12 cellular contexts compared by ENCODE assay signal in genomic region chr2:85547859-85548607, GRCh38. TPM values are rescaled to one million over a fixed set of nuclear protein-coding genes. Genes with fewer than 3 reads are reported as not detected.
DNase-seq lines count a peak whose midpoint lies in the region; TF ChIP-seq lines count a peak whose summit lies in the region.
"Had no signal": no experiment of that assay in that cellular context is flagged by ENCODE, and none has a peak within 500 bp of the region (broad histone marks: within the 10 kb centered on the region; RNA-seq: fewer than 3 reads in every experiment).

No MANE protein-coding gene starts in this region.

- no peaks in the 10 kb centered on the region for H3K9me3 ChIP-seq in CD4-positive, alpha-beta memory T cell (ENCODE audit: control insufficient read depth in 1 of 2, low read length in 2 of 2)
- no peaks in the 10 kb centered on the region for H3K9me3 ChIP-seq in HEK293 (ENCODE audit: control insufficient read depth, insufficient read depth, low read depth, low read length)
- H3K9me3 ChIP-seq: heart right ventricle had no signal

- intact Hi-C loops in CD4-positive, alpha-beta memory T cell (cut with micrococcal nuclease), result no loop called here

- WGBS in adipose tissue, 3 donors, result 50 to 79% (median 76%) methylated on average over 6 of the region's 6 CpGs

- H3K27me3 Mint-ChIP-seq in CD4-positive, alpha-beta memory T cell, result no peaks in the 10 kb centered on the region
- H3K27me3 Mint-ChIP-seq in nephron progenitor cell (ENCODE audit: low read depth, poor library complexity), result no peaks in the 10 kb centered on the region
- H3K27me3 Mint-ChIP-seq: effector memory CD8-positive, alpha-beta T cell had no signal

- no peak overlapping the region for H3K4me3 ChIP-seq in CD4-positive, alpha-beta memory T cell (ENCODE audit: low read length in 2 of 2)
- no peak overlapping the region for H3K4me3 ChIP-seq in HEK293 (ENCODE audit: low read depth, low read length)
- H3K4me3 ChIP-seq: heart right ventricle had no signal

- H3K27ac Mint-ChIP-seq in CD4-positive, alpha-beta memory T cell, result peak overlapping the region in 4 of 7 donors; percentile 13 to 51 (median 44)
- H3K27ac Mint-ChIP-seq in nephron progenitor cell, result peak overlapping the region; percentile 76

- TF ChIP-seq CTCF in HEK293 (tag by site-specific recombination; IDR thresholded peaks at IDR 0.05), result no peak
- TF ChIP-seq CTCF in nephron progenitor cell (IDR thresholded peaks at IDR 0.05), result no peak

- CTCF ChIA-PET in CD4-positive, alpha-beta memory T cell (lab: Charles Lee; ENCODE audit: partially characterized antibody), result interaction anchor here (1.1 to 12.4 kb wide), 7 partner anchors 9 to 247 kb away, joined by 3 to 378 read pairs (median 7); partner anchors contain the start of genes MAT2A and SH2D6
- CTCF ChIA-PET in HEK293 (lab: Yijun Ruan, JAX), result interaction anchor here (0.6 to 9.8 kb wide), 7 partner anchors 8 to 247 kb away, joined by 3 to 144 read pairs (median 3); partner anchors contain the start of gene SH2D6

- H3K27me3 ChIP-seq in CD4-positive, alpha-beta memory T cell (ENCODE audit: insufficient read depth, low read length), result no peaks in the 10 kb centered on the region
- H3K27me3 ChIP-seq: heart right ventricle had no signal

- H3K9me3 Mint-ChIP-seq in CD4-positive, alpha-beta memory T cell, result no peaks in the 10 kb centered on the region
- no peaks in the 10 kb centered on the region for H3K9me3 Mint-ChIP-seq in nephron progenitor cell
- H3K9me3 Mint-ChIP-seq: effector memory CD8-positive, alpha-beta T cell had no signal

- no peak overlapping the region for H3K27ac ChIP-seq in CD4-positive, alpha-beta memory T cell (ENCODE audit: low read depth, low read length)
- H3K27ac ChIP-seq in HEK293 (ENCODE audit: extremely low read depth, low read depth, low read length), result no peak overlapping the region
- peak overlapping the region; percentile 63 for H3K27ac ChIP-seq in adipose tissue (ENCODE audit: low read depth, low read length)

- peaks cover 45% of the 10 kb centered on the region for H3K36me3 ChIP-seq in CD4-positive, alpha-beta memory T cell (ENCODE audit: insufficient read depth, low read length)
- peaks cover 24 to 92% of the 10 kb centered on the region in 2 experiments for H3K36me3 ChIP-seq in HEK293 (ENCODE audit: control insufficient read depth in 2 of 2, insufficient read depth in 1 of 2, low read length in 2 of 2)

- no peak for DNase-seq in CD4-positive, alpha-beta memory T cell
- no peak for DNase-seq in nephron progenitor cell
- DNase-seq in cerebellum (ENCODE audit: low spot score), result no peak
- DNase-seq in GOT3 (lab: John Stamatoyannopoulos, UW), result no peak
- no peak for DNase-seq in COLO829 (ENCODE audit: low spot score)
- DNase-seq: activated CD4-positive, CD25-positive, alpha-beta regulatory T cell treated with anti-CD3 and anti-CD28 coated beads, Interleukin-2, amount 50 U/mL, for 72 hours; effector memory CD8-positive, alpha-beta T cell; heart right ventricle; NCI-H446 treated with DMSO at 0.1 percent for 48 hours; posterior cingulate gyrus had no signal

- peaks cover 35 to 61% of the 10 kb centered on the region in 2 donors for H3K36me3 Mint-ChIP-seq in CD4-positive, alpha-beta memory T cell
- H3K36me3 Mint-ChIP-seq in nephron progenitor cell (ENCODE audit: low read depth), result peaks cover 36% of the 10 kb centered on the region

- H3K4me1 Mint-ChIP-seq in CD4-positive, alpha-beta memory T cell, result peaks cover 4 to 10% (median 6%) of the 10 kb centered on the region in 4 donors
- peaks cover 24% of the 10 kb centered on the region for H3K4me1 Mint-ChIP-seq in nephron progenitor cell

- POLR2A ChIA-PET in CD4-positive, alpha-beta memory T cell (lab: Charles Lee; ENCODE audit: partially characterized antibody), result interaction anchor here (1.2 to 7.8 kb wide), 3 partner anchors 8 to 128 kb away, joined by 3 to 113 read pairs (median 92); partner anchors contain the start of genes C2orf68, MAT2A and SH2D6
- POLR2A ChIA-PET in HEK293 (lab: Yijun Ruan, JAX), result interaction anchor here (0.6 to 12.3 kb wide), 7 partner anchors 9 to 193 kb away, joined by 3 to 106 read pairs (median 5); partner anchors contain the start of genes ELMOD3, GGCX, MAT2A and SH2D6

- H3K4me1 ChIP-seq in CD4-positive, alpha-beta memory T cell (ENCODE audit: insufficient read depth, low read length), result no peaks in the 10 kb centered on the region
- H3K4me1 ChIP-seq in HEK293 (ENCODE audit: control insufficient read depth, insufficient read depth, low read length), result no peaks in the 10 kb centered on the region

- H3K4me3 Mint-ChIP-seq in CD4-positive, alpha-beta memory T cell, result no peak overlapping the region
- H3K4me3 Mint-ChIP-seq in nephron progenitor cell, result no peak overlapping the region
- H3K4me3 Mint-ChIP-seq: effector memory CD8-positive, alpha-beta T cell had no signal

TF ChIP-seq in HEK293, 187 proteins besides CTCF, POLR2A, EP300 and RAD21:
- TF ChIP-seq ZBTB48 (tag by site-specific recombination; IDR thresholded peaks at IDR 0.05), result peak; percentile 41; the same call in 1 of the 2 replicates
- no peak for TF ChIP-seq KLF7 (tag by site-specific recombination; IDR thresholded peaks at IDR 0.05; ENCODE audit: borderline replicate concordance)

RNA-seq across cellular contexts. Expression of gene MAT2A, which starts 9.1 kb away (rescaled TPM):
- 100 to 1,000 TPM; 177 to 182 TPM for total RNA-seq in CD4-positive, alpha-beta memory T cell
- 100 to 1,000 TPM in 1 of 2 donors, 10 to 100 TPM in 1; 75.4 to 126 TPM for polyA plus RNA-seq in CD4-positive, alpha-beta memory T cell
- polyA plus RNA-seq in adipose tissue, result 100 to 1,000 TPM; 139 to 362 (median 309) TPM
- total RNA-seq in cerebellum, result 144 TPM

RNA-seq across cellular contexts. Expression of gene GGCX, which starts 13.3 kb away (rescaled TPM):
- total RNA-seq in CD4-positive, alpha-beta memory T cell, result 10 to 100 TPM; 28.5 to 38.1 TPM
- polyA plus RNA-seq in CD4-positive, alpha-beta memory T cell, result 10 to 100 TPM in 1 of 2 donors, 1 to 10 TPM in 1; 8.4 to 11.0 TPM
- 10 to 100 TPM in 2 of 3 donors, 1 to 10 TPM in 1; 9.0 to 31.3 (median 25.5) TPM for polyA plus RNA-seq in adipose tissue
- 34.1 TPM for total RNA-seq in cerebellum

RNA-seq across cellular contexts. Expression of gene VAMP8, which starts 29.4 kb away (rescaled TPM):
- total RNA-seq in CD4-positive, alpha-beta memory T cell, result 100 to 1,000 TPM in 1 of 2 experiments, 10 to 100 TPM in 1; 98.5 to 107 TPM
- polyA plus RNA-seq in CD4-positive, alpha-beta memory T cell, result 100 to 1,000 TPM; 401 to 612 TPM
- polyA plus RNA-seq in adipose tissue, result 100 to 1,000 TPM in 2 of 3 donors, 10 to 100 TPM in 1; 67.7 to 151 (median 138) TPM
- 1.6 TPM for total RNA-seq in cerebellum

RNA-seq across cellular contexts. Expression of gene VAMP5, which starts 36.2 kb away (rescaled TPM):
- 10 to 100 TPM; 25.5 to 25.6 TPM for total RNA-seq in CD4-positive, alpha-beta memory T cell
- polyA plus RNA-seq in CD4-positive, alpha-beta memory T cell, result 100 to 1,000 TPM; 109 to 136 TPM
- polyA plus RNA-seq in adipose tissue, result 100 to 1,000 TPM in 2 of 3 donors, 10 to 100 TPM in 1; 38.7 to 292 (median 145) TPM
- 6.7 TPM for total RNA-seq in cerebellum

RNA-seq across cellular contexts. Expression of gene RNF181, which starts 47.5 kb away (rescaled TPM):
- 10 to 100 TPM; 73.6 to 77.1 TPM for total RNA-seq in CD4-positive, alpha-beta memory T cell
- 100 to 1,000 TPM; 176 to 215 TPM for polyA plus RNA-seq in CD4-positive, alpha-beta memory T cell
- 100 to 1,000 TPM; 177 to 184 (median 177) TPM for polyA plus RNA-seq in adipose tissue
- total RNA-seq in cerebellum, result 39.8 TPM

Comparison
In these comparisons a context has a peak if more than half of its experiments do, and no peak if none do; other contexts are left out.
1. RNA of gene VAMP8, which starts 29.4 kb away (total RNA-seq): 98.5 to 107 TPM in CD4-positive, alpha-beta memory T cell; 1.6 TPM in cerebellum (single experiment); every median in the first group is over 10 times any median in the second.